ENCODE assay signal across 9 cellular contexts in genomic region chr4:76208005-76208765, GRCh38. TPM values are rescaled to one million over a fixed set of nuclear protein-coding genes. Genes with fewer than 3 reads are reported as not detected.
A peak's percentile ranks its signal among the peaks of the same experiment; 100 is the strongest.
DNase-seq lines count a peak whose midpoint lies in the region; ATAC-seq lines count a peak whose summit lies in the region.
"Had no signal": no experiment of that assay in that cellular context is flagged by ENCODE, and none has a peak within 500 bp of the region (broad histone marks: within the 10 kb centered on the region; RNA-seq: fewer than 3 reads in every experiment).

No MANE protein-coding gene starts in this region.

- peak overlapping the region in 3 of 10 donors; percentile 2 to 32 (median 19) for H3K4me3 Mint-ChIP-seq in naive thymus-derived CD8-positive, alpha-beta T cell

- H3K27me3 Mint-ChIP-seq in naive thymus-derived CD8-positive, alpha-beta T cell: no peaks in the 10 kb centered on the region

- no peaks in the 10 kb centered on the region for H3K9me3 ChIP-seq in SJSA1 (replicated peaks)

- peaks cover 37 to 79% (median 73%) of the 10 kb centered on the region in 4 donors for H3K4me1 Mint-ChIP-seq in naive thymus-derived CD8-positive, alpha-beta T cell

- H3K27me3 ChIP-seq in SJSA1 (replicated peaks): no peaks in the 10 kb centered on the region

- peaks cover 26% of the 10 kb centered on the region for H3K4me1 ChIP-seq in SJSA1 (replicated peaks)

- H3K36me3 Mint-ChIP-seq in naive thymus-derived CD8-positive, alpha-beta T cell: peaks cover 0 to 18% (median 0%) of the 10 kb centered on the region in 3 donors

- H3K4me3 ChIP-seq in SJSA1: peak overlapping the region; percentile 10

- no peak for ATAC-seq in naive thymus-derived CD8-positive, alpha-beta T cell
- ATAC-seq in GM21576 (IDR thresholded peaks at IDR 0.05; ENCODE audit: unreplicated experiment): no peak

- peak overlapping the region in 6 of 10 donors; percentile 27 to 71 (median 51) for H3K27ac Mint-ChIP-seq in naive thymus-derived CD8-positive, alpha-beta T cell

- H3K9me3 Mint-ChIP-seq in naive thymus-derived CD8-positive, alpha-beta T cell: no peaks in the 10 kb centered on the region

- peaks cover 5% of the 10 kb centered on the region for H3K36me3 ChIP-seq in SJSA1

- DNase-seq in HS-5 (ENCODE audit: low read depth) (peak; percentile 74), SJSA1 (ENCODE audit: low read depth in 1 of 2, low spot score in 2 of 2) (peak; percentile 67 to 76), fibroblast of gingiva (ENCODE audit: low read depth) (peak; percentile 84), NCI-H446 treated with DMSO at 0.1 percent for 48 hours (lab: John Stamatoyannopoulos, UW) (no peak), SIG-M5 (lab: John Stamatoyannopoulos, UW) (no peak), GM19240 (ENCODE audit: insufficient read length, low spot score) (no peak)
- no peak for DNase-seq in naive thymus-derived CD8-positive, alpha-beta T cell

- H3K27ac ChIP-seq in SJSA1: peak overlapping the region; percentile 47

- POLR2A ChIA-PET in naive thymus-derived CD8-positive, alpha-beta T cell (lab: Charles Lee): interaction anchor here (1.0 kb wide), 1 partner anchor 146 kb away, joined by 5 read pairs; no protein-coding TSS in a partner anchor

RNA-seq across cellular contexts. Expression of gene SCARB2, which starts 5.4 kb away (rescaled TPM):
- total RNA-seq in SJSA1 (2014; rRNA removed; shearing (Covaris generic)): 125 and 145 TPM in 2 replicates
- total RNA-seq in naive thymus-derived CD8-positive, alpha-beta T cell: 10 to 100 TPM; 23.2 to 25.8 TPM
- 10 to 100 TPM; 11.0 to 14.3 (median 14.0) TPM for polyA plus RNA-seq in naive thymus-derived CD8-positive, alpha-beta T cell

RNA-seq across cellular contexts. Expression of gene FAM47E, which starts 43.3 kb away (rescaled TPM):
- not detected in 2 replicates for total RNA-seq in SJSA1 (2014; rRNA removed; shearing (Covaris generic))
- 1 to 10 TPM in 1 of 2 experiments, under 1 TPM in 1; 0.60 to 1.3 TPM for total RNA-seq in naive thymus-derived CD8-positive, alpha-beta T cell
- polyA plus RNA-seq in naive thymus-derived CD8-positive, alpha-beta T cell: under 1 TPM in 1 of 3 donors, not detected in 2; 0.64 TPM
- total RNA-seq: T-helper 2 cell treated with Interferon-gamma antibody and Interleukin-4, amounts not matched to agents 100 ng/mL and 5 ng/mL, for 36 hours had no signal

RNA-seq across cellular contexts. Expression of gene NUP54, which starts 60.0 kb away (rescaled TPM):
- total RNA-seq in SJSA1 (2014; rRNA removed; shearing (Covaris generic)): 37.5 and 77.7 TPM in 2 replicates
- total RNA-seq in naive thymus-derived CD8-positive, alpha-beta T cell: 10 to 100 TPM; 50.8 to 59.9 TPM
- polyA plus RNA-seq in naive thymus-derived CD8-positive, alpha-beta T cell: 10 to 100 TPM; 36.8 to 40.0 (median 37.8) TPM

Comparison
In these comparisons a context has a peak if more than half of its experiments do, and no peak if none do; other contexts are left out.
1. DNase-seq: peak in HS-5 (single experiment), SJSA1 (2 of 2) and fibroblast of gingiva (single experiment); none in naive thymus-derived CD8-positive, alpha-beta T cell (0 of 10), NCI-H446 treated with DMSO at 0.1 percent for 48 hours (single experiment), SIG-M5 (single experiment) and GM19240 (single experiment).